Comparison of ENCODE assay signal across 11 cellular contexts in genomic region chr2:198162276-198162675, GRCh38.
DNase-seq lines count a peak whose midpoint lies in the region; ATAC-seq and TF ChIP-seq lines count a peak whose summit lies in the region.
"Had no signal": no experiment of that assay in that cellular context is flagged by ENCODE, and none has a peak within 500 bp of the region (broad histone marks: within the 10 kb centered on the region; RNA-seq: fewer than 3 reads in every experiment).

No MANE protein-coding gene starts in this region.

- H3K4me3 ChIP-seq in dorsolateral prefrontal cortex: peak overlapping the region in 2 of 59 donors; percentile 5 to 27
- H3K4me3 ChIP-seq: A549, GM23338 had no signal

- DNase-seq in dorsolateral prefrontal cortex (peak in 2 of 10 donors; percentile 43 to 52), substantia nigra (lab: John Stamatoyannopoulos, UW) (peak in 9 of 49 donors; percentile 3 to 70 (median 16)), activated gamma-delta T cell (lab: John Stamatoyannopoulos, UW) (no peak)
- DNase-seq in activated naive CD4-positive, alpha-beta T cell treated with anti-CD3 and anti-CD28 coated beads, Interleukin-2, amount 50 U/mL, for 16 hours: no peak
- DNase-seq: CD8-positive, alpha-beta T cell; H7; IMR-90 had no signal

- TF ChIP-seq CTCF in dorsolateral prefrontal cortex (IDR thresholded peaks at IDR 0.05 in 54 of 56, conservative IDR thresholded peaks at IDR 0.05 in 2 of 56; ENCODE audit: low read depth in 1 of 56, partially characterized antibody in 56 of 56): peak in 3 of 56 donors; percentile 6 to 19 (median 13)

- intact Hi-C loops in dorsolateral prefrontal cortex (cut with DNase I): loop anchor here (5.0 to 10.0 kb wide), 4 partner anchors 53 to 133 kb away; no protein-coding TSS in a partner anchor

- H3K27ac ChIP-seq in dorsolateral prefrontal cortex (peak overlapping the region in 58 of 59 donors; percentile 53 to 97 (median 92)), layer of hippocampus (ENCODE audit: low read depth, low read length) (peak overlapping the region; percentile 90), substantia nigra (ENCODE audit: low read depth, low read length, poor library complexity, severe bottlenecking) (peak overlapping the region; percentile 92)
- H3K27ac ChIP-seq: A549 had no signal

- H3K27me3 ChIP-seq in dorsolateral prefrontal cortex (no peaks in the 10 kb centered on the region), layer of hippocampus (ENCODE audit: control insufficient read depth, insufficient read depth, low read length) (no peaks in the 10 kb centered on the region)

- no peak for ATAC-seq in SK-N-SH treated with all-trans-retinoic acid at 6 μM for 48 hours
- ATAC-seq: A549; CD8-positive, alpha-beta T cell; GM23338 had no signal

TF ChIP-seq in SK-N-SH treated with all-trans-retinoic acid at 6 μM for 48 hours, 23 proteins besides CTCF, POLR2A, EP300 and RAD21:
- TF ChIP-seq CSRNP3 (CRISPR knock-in tag; IDR thresholded peaks at IDR 0.05): no peak
- no peak for TF ChIP-seq OSR1 (CRISPR knock-in tag; IDR thresholded peaks at IDR 0.05)
- no peak for TF ChIP-seq CSDC2 (CRISPR knock-in tag; IDR thresholded peaks at IDR 0.05)
- no peak for TF ChIP-seq ZFP3 (CRISPR knock-in tag; IDR thresholded peaks at IDR 0.05)
- no peak for TF ChIP-seq GLIS3 (CRISPR knock-in tag; IDR thresholded peaks at IDR 0.05)
- TF ChIP-seq PPARA (CRISPR knock-in tag; IDR thresholded peaks at IDR 0.05; ENCODE audit: borderline replicate concordance): no peak
- TF ChIP-seq TSHZ2 (CRISPR knock-in tag; IDR thresholded peaks at IDR 0.05): no peak
- no peak for TF ChIP-seq TCF4 (CRISPR knock-in tag; IDR thresholded peaks at IDR 0.05; ENCODE audit: borderline replicate concordance)
- TF ChIP-seq BACH2 (CRISPR knock-in tag; IDR thresholded peaks at IDR 0.05; ENCODE audit: borderline replicate concordance): no peak
- no peak for TF ChIP-seq PATZ1 (CRISPR knock-in tag; IDR thresholded peaks at IDR 0.05; ENCODE audit: borderline replicate concordance)
- no peak for TF ChIP-seq RARB (CRISPR knock-in tag; IDR thresholded peaks at IDR 0.05)
